Comparison of ENCODE assay signal across 28 cellular contexts in genomic region chr16:28901862-28902261, GRCh38. TPM values are rescaled to one million over a fixed set of nuclear protein-coding genes. Genes with fewer than 3 reads are reported as not detected.
"Had no signal": no experiment of that assay in that cellular context is flagged by ENCODE, and none has a peak within 500 bp of the region (broad histone marks: within the 10 kb centered on the region; RNA-seq: fewer than 3 reads in every experiment).

No MANE protein-coding gene starts in this region.

- H3K4me3 Mint-ChIP-seq: activated CD4-positive, alpha-beta memory T cell treated with anti-CD3 and anti-CD28 coated beads for 36 hours; activated CD4-positive, alpha-beta T cell treated with anti-CD3 and anti-CD28 coated beads, Interleukin-2, amount 10 ng/mL, durations not matched to agents 7 days and 5 days; activated naive CD8-positive, alpha-beta T cell treated with anti-CD3 and anti-CD28 coated beads, Interleukin-2, amount 10 ng/mL, durations not matched to agents 7 days and 5 days; activated T-cell treated with anti-CD3 and anti-CD28 coated beads, Interleukin-2, amount 50 U/mL, for 72 hours had no signal

- H3K4me2 ChIP-seq: SK-N-SH had no signal

- H3K27me3 ChIP-seq: adrenal gland, SJCRH30 had no signal

- H3K4me1 ChIP-seq: adrenal gland, SJCRH30 had no signal

- H3K4me3 ChIP-seq: adrenal gland, SJCRH30 had no signal

- H3K9me3 Mint-ChIP-seq: activated CD4-positive, alpha-beta memory T cell treated with anti-CD3 and anti-CD28 coated beads for 36 hours; activated CD4-positive, alpha-beta T cell treated with anti-CD3 and anti-CD28 coated beads, Interleukin-2, amount 10 ng/mL, durations not matched to agents 7 days and 5 days; activated naive CD8-positive, alpha-beta T cell treated with anti-CD3 and anti-CD28 coated beads, Interleukin-2, amount 10 ng/mL, durations not matched to agents 7 days and 5 days; activated T-cell treated with anti-CD3 and anti-CD28 coated beads, Interleukin-2, amount 50 U/mL, for 72 hours; activated T-helper 2 cell treated with anti-CD3 and anti-CD28 coated beads, Interferon-gamma antibody, Interleukin-2, Interleukin-4, amounts not matched to agents 10 μg/mL and 5 μg/mL and 100 μg/mL, durations not matched to agents 14 hours and 24 hours and 36 hours had no signal

- H3K27ac Mint-ChIP-seq: activated CD4-positive, alpha-beta memory T cell treated with anti-CD3 and anti-CD28 coated beads for 36 hours; activated CD4-positive, alpha-beta T cell treated with anti-CD3 and anti-CD28 coated beads, Interleukin-2, amount 10 ng/mL, durations not matched to agents 7 days and 5 days; activated naive CD8-positive, alpha-beta T cell treated with anti-CD3 and anti-CD28 coated beads, Interleukin-2, amount 10 ng/mL, durations not matched to agents 7 days and 5 days; activated T-cell treated with anti-CD3 and anti-CD28 coated beads, Interleukin-2, amount 50 U/mL, for 72 hours; activated T-helper 2 cell treated with anti-CD3 and anti-CD28 coated beads, Interferon-gamma antibody, Interleukin-2, Interleukin-4, amounts not matched to agents 10 μg/mL and 5 μg/mL and 100 μg/mL, durations not matched to agents 14 hours and 24 hours and 36 hours had no signal

- DNase-seq: activated CD4-positive, alpha-beta memory T cell treated with anti-CD3 and anti-CD28 coated beads for 36 hours; activated CD4-positive, alpha-beta T cell treated with anti-CD3 and anti-CD28 coated beads, Interleukin-2, amount 10 ng/mL, durations not matched to agents 7 days and 5 days; activated CD4-positive, CD25-positive, alpha-beta regulatory T cell; activated CD8-positive, alpha-beta memory T cell treated with anti-CD3 and anti-CD28 coated beads, Interleukin-2, amount 50 U/mL, for 4 hours; activated naive CD4-positive, alpha-beta T cell treated with anti-CD3 and anti-CD28 coated beads, Interleukin-2, amount 50 U/mL, for 16 hours; activated naive CD8-positive, alpha-beta T cell treated with anti-CD3 and anti-CD28 coated beads, Interleukin-2, amount 10 ng/mL, durations not matched to agents 7 days and 5 days; activated T-cell treated with anti-CD3 and anti-CD28 coated beads, Interleukin-2, amount 50 U/mL, for 72 hours; adrenal gland; anterior cingulate cortex; NCI-H1092; NCI-H1417; NCI-H1930; NCI-H2171 treated with DMSO at 0.1 percent for 48 hours; NCI-H345; NCI-H510A; NCI-H526 treated with DMSO at 0.1 percent for 48 hours; NCI-H82; Right ventricle myocardium superior; SJCRH30; SK-N-SH; T-helper 1 cell had no signal

- H3K36me3 Mint-ChIP-seq: activated CD4-positive, alpha-beta memory T cell treated with anti-CD3 and anti-CD28 coated beads for 36 hours; activated naive CD8-positive, alpha-beta T cell treated with anti-CD3 and anti-CD28 coated beads, Interleukin-2, amount 10 ng/mL, durations not matched to agents 7 days and 5 days had no signal

- H3K9ac ChIP-seq: SK-N-SH had no signal

- H3K27ac ChIP-seq: adrenal gland, SJCRH30, VCaP had no signal

- H3K4me1 Mint-ChIP-seq: activated naive CD8-positive, alpha-beta T cell treated with anti-CD3 and anti-CD28 coated beads, Interleukin-2, amount 10 ng/mL, durations not matched to agents 7 days and 5 days had no signal

- H3K9me3 ChIP-seq: adrenal gland, SJCRH30, SK-N-SH had no signal

RNA-seq across cellular contexts. Expression of gene ATP2A1, which starts 23.6 kb away (rescaled TPM):
- total RNA-seq: Right ventricle myocardium superior, RPMI7951 had no signal

RNA-seq across cellular contexts. Expression of gene CD19, which starts 29.9 kb away (rescaled TPM):
- total RNA-seq: cardiac septum; cerebellum; MCF 10A; Right ventricle myocardium superior; RPMI7951; T-helper 2 cell treated with Interferon-gamma antibody and Interleukin-4, amounts not matched to agents 100 ng/mL and 5 ng/mL, for 36 hours had no signal
- polyA plus RNA-seq: SK-N-SH had no signal
